27 cellular contexts compared by ENCODE assay signal in the genomic region with DNA sequence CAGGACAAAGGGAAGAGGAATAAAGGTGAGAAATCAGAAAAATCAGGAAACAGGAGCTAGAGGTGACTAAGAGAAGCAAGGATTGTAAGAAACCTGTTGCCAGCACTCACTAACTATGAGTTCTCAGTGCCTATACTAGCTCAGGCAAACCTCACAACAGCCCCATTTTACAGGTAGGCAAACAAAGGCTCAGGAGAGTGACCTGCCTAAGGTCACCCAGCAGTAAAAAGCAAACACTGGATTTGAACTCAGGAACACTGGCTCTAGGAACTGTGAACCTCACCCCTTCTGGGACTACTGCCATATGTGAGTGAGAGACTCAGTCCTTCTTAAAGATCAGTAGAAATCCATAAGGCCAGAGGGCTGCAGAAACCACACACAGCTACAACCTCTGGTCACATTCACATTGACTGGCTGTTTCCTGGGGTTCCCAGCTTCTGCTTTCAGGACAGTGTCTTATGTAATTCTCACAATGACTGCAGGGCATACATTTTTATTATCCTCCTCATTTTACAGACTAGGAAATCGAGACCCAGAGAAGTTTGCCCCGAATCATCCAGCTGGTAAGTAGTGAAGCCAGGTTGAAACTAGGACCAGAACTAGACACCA.
DNase-seq lines count a peak whose midpoint lies in the region; TF ChIP-seq lines count a peak whose summit lies in the region.
"Had no signal": no experiment of that assay in that cellular context is flagged by ENCODE, and none has a peak within 500 bp of the region (broad histone marks: within the 10 kb centered on the region; RNA-seq: fewer than 3 reads in every experiment).

No MANE protein-coding gene starts in this region.

- H3K9me3 ChIP-seq in parathyroid adenoma (ENCODE audit: control insufficient read depth, low read length), result no peaks in the 10 kb centered on the region
- no peaks in the 10 kb centered on the region for H3K9me3 ChIP-seq in esophagus muscularis mucosa
- H3K9me3 ChIP-seq: ascending aorta; BLaER1 treated with 17β-estradiol and CSF1 and Interleukin-3, amounts not matched to agents 10 nM and 100 nM; tibial nerve had no signal

- H3K27me3 ChIP-seq in parathyroid adenoma (ENCODE audit: control insufficient read depth, insufficient read depth, low read length), result no peaks in the 10 kb centered on the region
- peaks cover 0 to 6% (median 0%) of the 10 kb centered on the region in 4 donors for H3K27me3 ChIP-seq in esophagus muscularis mucosa
- H3K27me3 ChIP-seq: ascending aorta; BLaER1 treated with 17β-estradiol and CSF1 and Interleukin-3, amounts not matched to agents 10 nM and 100 nM; tibial nerve had no signal

- TF ChIP-seq CTCF in parathyroid adenoma (IDR thresholded peaks at IDR 0.05) (no peak), esophagus muscularis mucosa (IDR thresholded peaks at IDR 0.05) (no peak)

- H3K4me3 ChIP-seq in parathyroid adenoma (ENCODE audit: low read depth, low read length) (no peak overlapping the region), esophagus muscularis mucosa (no peak overlapping the region)
- H3K4me3 ChIP-seq: ascending aorta; BLaER1 treated with 17β-estradiol and CSF1 and Interleukin-3, amounts not matched to agents 10 nM and 100 nM; SK-N-MC; tibial nerve had no signal

- peak overlapping the region; percentile 66 for H2AFZ ChIP-seq in parathyroid adenoma

- H3K79me2 ChIP-seq in parathyroid adenoma, result no peaks in the 10 kb centered on the region

- TF ChIP-seq POLR2A in esophagus muscularis mucosa (IDR thresholded peaks at IDR 0.05; ENCODE audit: low read depth), result no peak

- no peak overlapping the region for H3K4me2 ChIP-seq in parathyroid adenoma (ENCODE audit: low read length)

- no peak overlapping the region for H3K9ac ChIP-seq in parathyroid adenoma

- 68% methylated on average over 2 of the region's 2 CpGs for WGBS in esophagus muscularis mucosa

- intact Hi-C loops in esophagus muscularis mucosa (cut with DNase I), result no loop called here

- H3K4me1 ChIP-seq in parathyroid adenoma, result peaks cover 15% of the 10 kb centered on the region
- H3K4me1 ChIP-seq in esophagus muscularis mucosa, result peaks cover 0 to 3% (median 0%) of the 10 kb centered on the region in 4 donors

- TF ChIP-seq EP300 in esophagus muscularis mucosa (IDR thresholded peaks at IDR 0.05), result no peak

- H3K36me3 ChIP-seq in parathyroid adenoma (ENCODE audit: control insufficient read depth, insufficient read depth, low read length), result no peaks in the 10 kb centered on the region
- H3K36me3 ChIP-seq in esophagus muscularis mucosa, result no peaks in the 10 kb centered on the region
- H3K36me3 ChIP-seq: ascending aorta; BLaER1 treated with 17β-estradiol and CSF1 and Interleukin-3, amounts not matched to agents 10 nM and 100 nM; tibial nerve had no signal

- H3K27ac ChIP-seq in parathyroid adenoma, result no peak overlapping the region
- no peak overlapping the region for H3K27ac ChIP-seq in esophagus muscularis mucosa (replicated peaks in 1 of 4)
- H3K27ac ChIP-seq: SK-N-MC had no signal

- peak; percentile 26 for DNase-seq in GDM1 (lab: John Stamatoyannopoulos, UW)
- peak; percentile 83 for DNase-seq in NOMO-1 treated with DMSO at 0.1 percent for 48 hours (lab: John Stamatoyannopoulos, UW; ENCODE audit: unreplicated experiment)
- DNase-seq in ecto neural progenitor cell (ENCODE audit: low spot score), result peak; percentile 7
- DNase-seq in LoVo (ENCODE audit: low spot score), result no peak
- no peak for DNase-seq in esophagus muscularis mucosa (ENCODE audit: extremely low spot score)
- DNase-seq in retina, result no peak
- DNase-seq: activated CD8-positive, alpha-beta T cell treated with anti-CD3 and anti-CD28 coated beads for 36 hours; activated effector memory CD4-positive, alpha-beta T cell treated with anti-CD3 and anti-CD28 coated beads, Interleukin-2, amount 50 U/mL, for 16 hours; activated naive CD8-positive, alpha-beta T cell treated with anti-CD3 and anti-CD28 coated beads for 36 hours; activated T-cell treated with anti-CD3 and anti-CD28 coated beads for 4 hours; Calu3; DND-41; HCEC 1CT; midbrain; MM.1S; naive thymus-derived CD8-positive, alpha-beta T cell; NCI-H1694; NCI-H2171 treated with DMSO at 0.1 percent for 48 hours; NCI-H526; RPMI8226; stimulated activated CD4-positive, alpha-beta T cell treated with anti-CD3 and anti-CD28 coated beads, Interleukin-2, amount 100 ng/mL, for 24 hours; T-helper 2 cell had no signal

Comparison
In these comparisons a context has a peak if more than half of its experiments do, and no peak if none do; other contexts are left out.
1. DNase-seq: peak in GDM1 (single experiment), NOMO-1 treated with DMSO at 0.1 percent for 48 hours (single experiment) and ecto neural progenitor cell (single experiment); none in LoVo (single experiment), esophagus muscularis mucosa (single experiment) and retina (single experiment).